ENCODE assay signal across 8 cellular contexts in the genomic region with DNA sequence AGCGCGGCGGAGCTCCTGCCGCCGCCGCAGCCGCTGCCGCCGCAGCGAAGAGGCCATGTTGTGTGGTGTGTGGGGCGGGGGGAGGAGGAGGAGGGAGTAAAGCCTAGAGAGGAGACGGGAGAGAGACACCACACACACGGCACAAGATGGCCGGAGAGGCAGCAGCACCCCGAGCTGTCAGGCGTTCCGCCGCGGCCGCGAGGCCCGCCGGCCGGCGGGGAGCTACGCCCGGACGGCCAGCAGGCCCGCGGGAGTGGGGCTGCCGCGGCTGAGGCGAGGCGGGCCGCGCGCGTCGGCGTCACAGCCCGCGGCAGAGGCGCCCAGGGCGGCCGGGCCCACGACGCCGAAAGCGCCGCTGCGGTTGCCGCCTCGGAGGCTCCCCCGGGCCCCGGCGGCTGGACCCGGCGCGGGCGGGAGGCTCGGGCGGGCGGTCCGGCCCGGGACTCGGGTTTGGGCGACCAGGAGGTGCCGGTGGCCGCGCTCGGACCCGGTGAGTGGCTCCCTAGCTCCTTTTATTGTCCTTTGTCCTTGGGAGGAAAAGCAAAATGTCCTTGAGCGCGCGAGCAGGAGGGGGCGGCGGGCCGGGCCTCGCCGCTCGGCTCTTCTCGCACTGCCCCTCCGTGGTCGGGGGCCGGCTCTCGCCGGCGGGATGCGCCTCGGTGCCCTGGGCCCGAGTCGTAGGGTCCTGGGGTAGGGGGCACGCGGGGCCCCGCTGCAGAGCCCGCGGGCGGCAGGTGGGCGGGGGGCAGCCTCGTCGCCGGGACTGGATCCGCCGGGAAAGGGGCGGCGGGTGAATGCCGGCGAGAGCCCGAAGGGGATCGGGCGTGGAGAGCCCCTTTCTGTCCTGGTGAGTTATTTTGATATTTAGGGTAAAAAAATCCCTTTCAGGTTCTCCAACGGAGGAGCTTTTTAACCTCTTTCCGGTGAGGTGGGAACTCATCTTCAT. TPM values are rescaled to one million over a fixed set of nuclear protein-coding genes. Genes with fewer than 3 reads are reported as not detected.
DNase-seq lines count a peak whose midpoint lies in the region; ATAC-seq and TF ChIP-seq lines count a peak whose summit lies in the region.

No MANE protein-coding gene starts in this region.

- H3K36me3 ChIP-seq in ascending aorta = peaks cover 5 to 23% of the 10 kb centered on the region in 2 donors

- peak overlapping the region; percentile 98 to 100 for H3K27ac ChIP-seq in ascending aorta

- no peaks in the 10 kb centered on the region for H3K9me3 Mint-ChIP-seq in activated CD4-positive, alpha-beta T cell treated with anti-CD3 and anti-CD28 coated beads for 36 hours (ENCODE audit: low read depth)

- H3K27ac Mint-ChIP-seq in activated CD4-positive, alpha-beta T cell treated with anti-CD3 and anti-CD28 coated beads for 36 hours = peak overlapping the region; percentile 99

- POLR2A ChIA-PET in activated CD4-positive, alpha-beta T cell treated with anti-CD3 and anti-CD28 coated beads for 36 hours (lab: Charles Lee) = interaction anchor here (0.5 to 6.3 kb wide), 23 partner anchors 10 to 86 kb away, joined by 3 to 111 read pairs (median 8); a partner anchor contains a TSS

- H3K4me3 Mint-ChIP-seq in activated CD4-positive, alpha-beta T cell treated with anti-CD3 and anti-CD28 coated beads for 36 hours = peak overlapping the region; percentile 92

- H3K4me3 ChIP-seq in ascending aorta = peak overlapping the region; percentile 94 to 99

- no peaks in the 10 kb centered on the region for H3K27me3 Mint-ChIP-seq in activated CD4-positive, alpha-beta T cell treated with anti-CD3 and anti-CD28 coated beads for 36 hours

- H3K4me1 Mint-ChIP-seq in activated CD4-positive, alpha-beta T cell treated with anti-CD3 and anti-CD28 coated beads for 36 hours = peaks cover 53% of the 10 kb centered on the region

- intact Hi-C loops in activated CD4-positive, alpha-beta T cell treated with anti-CD3 and anti-CD28 coated beads for 36 hours (cut with DNase I, micrococcal nuclease) = loop anchor here (1.0 to 5.0 kb wide), 7 partner anchors 21 to 74 kb away; no protein-coding TSS in a partner anchor
- intact Hi-C loops in ascending aorta (cut with DNase I) = loop anchor here (1.0 to 5.0 kb wide), 4 partner anchors 21 to 74 kb away; no protein-coding TSS in a partner anchor

- peaks cover 0 to 20% of the 10 kb centered on the region in 2 donors for H3K4me1 ChIP-seq in ascending aorta

- CTCF ChIA-PET in activated CD4-positive, alpha-beta T cell treated with anti-CD3 and anti-CD28 coated beads for 36 hours (lab: Charles Lee) = interaction anchor here (0.6 to 6.0 kb wide), 22 partner anchors 11 to 85 kb away, joined by 3 to 61 read pairs (median 4); a partner anchor contains a TSS

- peak; percentile 58 for DNase-seq in activated CD4-positive, alpha-beta T cell treated with anti-CD3 and anti-CD28 coated beads for 36 hours
- DNase-seq in activated CD4-positive, alpha-beta T cell treated with anti-CD3 and anti-CD28 coated beads, Interleukin-2, amount 50 U/mL, for 4 hours = no peak
- DNase-seq in RPMI8226 (peak; percentile 43), ascending aorta (ENCODE audit: low spot score in 2 of 2) (no peak), iPS-NIHi11 (ENCODE audit: low spot score) (peak; percentile 32), NCI-H1092 treated with DMSO at 0.1 percent for 48 hours (lab: John Stamatoyannopoulos, UW) (no peak)
- DNase-seq in stimulated activated CD4-positive, alpha-beta T cell treated with anti-CD3 and anti-CD28 coated beads, Interleukin-4, amount 100 ng/mL, for 1 hour = peak; percentile 48

- ATAC-seq in activated CD4-positive, alpha-beta T cell treated with anti-CD3 and anti-CD28 coated beads for 36 hours = peak; percentile 76
- peak; percentile 59 for ATAC-seq in HG02970 (IDR thresholded peaks at IDR 0.05; ENCODE audit: low FRiP score, unreplicated experiment)

- peak in 1 of 3 experiments; percentile 8 for TF ChIP-seq CTCF in ascending aorta (IDR thresholded peaks at IDR 0.05)

- H3K9me3 ChIP-seq in ascending aorta = no peaks in the 10 kb centered on the region

- H3K27me3 ChIP-seq in ascending aorta = no peaks in the 10 kb centered on the region

- H3K36me3 Mint-ChIP-seq in activated CD4-positive, alpha-beta T cell treated with anti-CD3 and anti-CD28 coated beads for 36 hours (ENCODE audit: low read depth) = peaks cover 46% of the 10 kb centered on the region

RNA-seq across cellular contexts. Expression of a gene that starts 17.2 kb away (rescaled TPM):
- total RNA-seq in activated CD4-positive, alpha-beta T cell treated with anti-CD3 and anti-CD28 coated beads for 36 hours = 100 to 1,000 TPM; 118 to 149 TPM
- total RNA-seq in ascending aorta = 61.2 TPM

Comparison
In these comparisons a context has a peak if more than half of its experiments do, and no peak if none do; other contexts are left out.
1. DNase-seq: peak in activated CD4-positive, alpha-beta T cell treated with anti-CD3 and anti-CD28 coated beads for 36 hours (single experiment), RPMI8226 (single experiment), iPS-NIHi11 (single experiment) and stimulated activated CD4-positive, alpha-beta T cell treated with anti-CD3 and anti-CD28 coated beads, Interleukin-4, amount 100 ng/mL, for 1 hour (single experiment); none in activated CD4-positive, alpha-beta T cell treated with anti-CD3 and anti-CD28 coated beads, Interleukin-2, amount 50 U/mL, for 4 hours (0 of 2), ascending aorta (0 of 2) and NCI-H1092 treated with DMSO at 0.1 percent for 48 hours (single experiment).